Comparison of ENCODE assay signal across 7 cellular contexts in genomic region chr12:98644433-98644711, GRCh38. TPM values are rescaled to one million over a fixed set of nuclear protein-coding genes. Genes with fewer than 3 reads are reported as not detected.
DNase-seq lines count a peak whose midpoint lies in the region; ATAC-seq, FAIRE-seq and TF ChIP-seq lines count a peak whose summit lies in the region.

No MANE protein-coding gene starts in this region.

- FAIRE-seq in GM12892 (lab: Jason Lieb, UNC), result no peak

- H4K5ac ChIP-seq in IMR-90 (ENCODE audit: low read depth, low read length), result peak overlapping the region; percentile 54; the same call in 1 of the 2 replicates

- TF ChIP-seq RAD21 in IMR-90 (IDR thresholded peaks at IDR 0.05; ENCODE audit: low read length), result no peak

- peak overlapping the region; percentile 57 for H2AK5ac ChIP-seq in IMR-90 (ENCODE audit: low read depth, low read length)

- peak overlapping the region; percentile 20 for H3K18ac ChIP-seq in IMR-90 (ENCODE audit: low read depth, low read length)

- 0 out of 2 replicates have a peak, but pooled peaks cover 3% of the 10 kb centered on the region for H4K20me1 ChIP-seq in IMR-90 (ENCODE audit: insufficient read depth, low read length)

- H2BK5ac ChIP-seq in IMR-90 (ENCODE audit: low read depth, low read length, poor library complexity, severe bottlenecking), result peak overlapping the region; percentile 79

- no peak overlapping the region for H2BK20ac ChIP-seq in IMR-90 (ENCODE audit: low read depth, low read length)

- H2BK15ac ChIP-seq in IMR-90 (ENCODE audit: low read depth, low read length), result peak overlapping the region; percentile 23; the same call in 1 of the 3 replicates

- DNase-seq in GM12892 (ENCODE audit: insufficient read length) (peak; percentile 17), IMR-90 (no peak), astrocyte of the cerebellum (ENCODE audit: low read depth) (no peak), left lobe of liver (ENCODE audit: low spot score) (no peak)
- DNase-seq in stimulated activated CD4-positive, alpha-beta T cell treated with anti-CD3 and anti-CD28 coated beads, Interleukin-2, amount 100 ng/mL, for 24 hours, result no peak

- H3K9me1 ChIP-seq in IMR-90 (ENCODE audit: insufficient read depth, low read length), result no peaks in the 10 kb centered on the region

- peak overlapping the region; percentile 85; the same call in 1 of the 2 replicates for H3K23ac ChIP-seq in IMR-90 (ENCODE audit: low read depth, low read length)

- no peaks in the 10 kb centered on the region for H3K27me3 ChIP-seq in IMR-90 (ENCODE audit: control insufficient read depth, insufficient read depth, low read length)

- no TSS peak for BruUV-seq in IMR-90 (replicated peaks; lab: Mats Ljungman, UMichigan)

- H2AK9ac ChIP-seq in IMR-90 (replicated peaks; ENCODE audit: low read depth, low read length, poor library complexity), result peak overlapping the region; percentile 96

- H3K9ac ChIP-seq in IMR-90 (ENCODE audit: low read depth, low read length), result peak overlapping the region; percentile 94

- peaks cover under 1% of the 10 kb centered on the region; the same call in 1 of the 2 replicates for H3K36me3 ChIP-seq in IMR-90 (ENCODE audit: control insufficient read depth, insufficient read depth, low read length)

- H2AFZ ChIP-seq in IMR-90 (replicated peaks; ENCODE audit: low read length, poor library complexity), result peak overlapping the region; percentile 99

- peak overlapping the region; percentile 79 for H3K4ac ChIP-seq in IMR-90 (ENCODE audit: low read depth, low read length)

- H3K4me3 ChIP-seq in IMR-90 (ENCODE audit: insufficient read depth, low read depth, low read length) (peak overlapping the region; percentile 67), astrocyte of the cerebellum (ENCODE audit: low read depth, low read length) (peak overlapping the region; percentile 96)

- H4K8ac ChIP-seq in IMR-90 (ENCODE audit: low read depth in 2 of 2, low read length in 2 of 2), result peak overlapping the region; percentile 63 to 82; a peak in 3 of 4 replicates

- intact Hi-C loops in IMR-90 (cut with micrococcal nuclease), result loop anchor here (2.0 to 10.0 kb wide), 2 partner anchors 130 to 228 kb away; partner anchors contain the start of gene TMPO

- no peaks in the 10 kb centered on the region for H3K9me3 ChIP-seq in IMR-90 (ENCODE audit: control insufficient read depth, insufficient read depth, low read length)

- in situ Hi-C loops in IMR-90 (cut with MboI; ENCODE audit: low sequenced_read_pairs) (no loop called here), astrocyte of the cerebellum (cut with HindIII; ENCODE audit: low sequenced_read_pairs) (no loop called here)

- ATAC-seq in GM21529 (IDR thresholded peaks at IDR 0.05; ENCODE audit: unreplicated experiment) (peak; percentile 21), IMR-90 (ENCODE audit: low read depth) (peak; percentile 19), left lobe of liver (peak; percentile 10)

- POLR2A ChIA-PET in IMR-90 (lab: Charles Lee; ENCODE audit: unreplicated experiment), result no interaction called here

- TF ChIP-seq POLR2A in GM12892 (IDR thresholded peaks at IDR 0.05; ENCODE audit: low read depth, low read length) (no peak), IMR-90 (IDR thresholded peaks at IDR 0.05; ENCODE audit: low read depth, low read length) (no peak)

- CTCF ChIA-PET in IMR-90 (lab: Yijun Ruan, JAX), result interaction anchor here (0.8 kb wide), 1 partner anchor 78 kb away, joined by 3 read pairs; no protein-coding TSS in a partner anchor

- H3K14ac ChIP-seq in IMR-90 (replicated peaks; ENCODE audit: low read depth, low read length), result peak overlapping the region; percentile 87; the same call in 1 of the 2 replicates

- dilution Hi-C loops in IMR-90 (cut with HindIII; ENCODE audit: low sequenced_read_pairs, unreplicated experiment), result no loop called here

- peak overlapping the region; percentile 53 for H3K4me2 ChIP-seq in IMR-90 (ENCODE audit: low read depth, low read length)

- H3K27ac ChIP-seq in IMR-90 (ENCODE audit: insufficient read depth, low read length) (peak overlapping the region; percentile 69), temporal lobe (ENCODE audit: low read depth, low read length) (peak overlapping the region; percentile 21)

- peak; percentile 15; the same call in 1 of the 2 replicates for TF ChIP-seq CTCF in IMR-90 (conservative IDR thresholded peaks at IDR 0.05; ENCODE audit: low read depth, low read length)
- TF ChIP-seq CTCF in astrocyte of the cerebellum (IDR thresholded peaks at IDR 0.05; ENCODE audit: low read depth, low read length, missing control alignments), result peak; percentile 15

- peak overlapping the region; percentile 94 for H3K56ac ChIP-seq in IMR-90 (ENCODE audit: extremely low read depth, insufficient read depth, low read length)

- WGBS in IMR-90 (ENCODE audit: extremely low coverage in 2 of 2, insufficient read length in 1 of 2), 2 experiments, result 0% methylated on average over 12 of the region's 20 CpGs; no CpG with 5 or more reads in 1 of the 2 experiments

- H4K91ac ChIP-seq in IMR-90 (ENCODE audit: insufficient read depth, low read depth, low read length), result peak overlapping the region; percentile 92

- H3K79me1 ChIP-seq in IMR-90 (ENCODE audit: low read depth in 1 of 2, low read length in 2 of 2), result peaks cover 0 to 11% of the 10 kb centered on the region in 2 experiments; a peak in 3 of 4 replicates

- no peaks in the 10 kb centered on the region; the same call in 1 of the 2 replicates for H3K4me1 ChIP-seq in IMR-90 (ENCODE audit: control insufficient read depth, insufficient read depth, low read length)

- peak overlapping the region; percentile 12; the same call in 1 of the 2 replicates for H2BK120ac ChIP-seq in IMR-90 (ENCODE audit: low read depth, low read length)

TF ChIP-seq in IMR-90, 13 proteins besides CTCF, POLR2A, EP300 and RAD21:
- no peak for TF ChIP-seq SMC3 (IDR thresholded peaks at IDR 0.05; ENCODE audit: low read depth, low read length)
- TF ChIP-seq BHLHE40 (IDR thresholded peaks at IDR 0.05; ENCODE audit: low read depth, low read length), result peak; percentile 22; the same call in 1 of the 2 replicates

RNA-seq across cellular contexts. Expression of gene IKBIP, which starts 0.2 kb away (rescaled TPM):
- polyA plus RNA-seq in GM12892 (2012; ENCODE audit: missing spikeins), result 24.7 TPM
- total RNA-seq in IMR-90 (2012; rRNA removed), result 37.1 and 88.3 TPM in 2 replicates
- 48.7 and 52.7 TPM in 2 replicates for polyA plus RNA-seq in IMR-90 (2012; rRNA removed)
- polyA plus RNA-seq in IMR-90 (2012; cell fraction: cytosol; rRNA removed), result 16.6 and 18.3 TPM in 2 replicates
- polyA plus RNA-seq in IMR-90 (2012; cell fraction: nucleus; rRNA removed; ENCODE audit: low replicate concordance), result 4.6 and 10.0 TPM in 2 replicates
- total RNA-seq in left lobe of liver, result 2.6 TPM
- 8.6 TPM for total RNA-seq in temporal lobe

RNA-seq across cellular contexts. Expression of gene APAF1, which starts 0.7 kb away (rescaled TPM):
- 16.3 TPM for polyA plus RNA-seq in GM12892 (2012; ENCODE audit: missing spikeins)
- total RNA-seq in IMR-90 (2012; rRNA removed) (32.8 and 42.2 TPM in 2 replicates), left lobe of liver (5.3 TPM), temporal lobe (42.0 TPM)
- polyA plus RNA-seq in IMR-90 (2012; rRNA removed), result 8.3 and 10.9 TPM in 2 replicates
- 3.7 and 4.3 TPM in 2 replicates for polyA plus RNA-seq in IMR-90 (2012; cell fraction: cytosol; rRNA removed)
- polyA plus RNA-seq in IMR-90 (2012; cell fraction: nucleus; rRNA removed; ENCODE audit: low replicate concordance), result 7.7 and 14.3 TPM in 2 replicates

RNA-seq across cellular contexts. Expression of gene SLC25A3, which starts 50.9 kb away (rescaled TPM):
- polyA plus RNA-seq in GM12892 (2012; ENCODE audit: missing spikeins), result 709 TPM
- total RNA-seq in IMR-90 (2012; rRNA removed), result 861 and 1,218 TPM in 2 replicates
- 601 and 657 TPM in 2 replicates for polyA plus RNA-seq in IMR-90 (2012; rRNA removed)
- polyA plus RNA-seq in IMR-90 (2012; cell fraction: cytosol; rRNA removed), result 577 and 1,347 TPM in 2 replicates
- polyA plus RNA-seq in IMR-90 (2012; cell fraction: nucleus; rRNA removed; ENCODE audit: low replicate concordance), result 661 and 776 TPM in 2 replicates
- total RNA-seq in left lobe of liver, result 286 TPM
- total RNA-seq in temporal lobe, result 195 TPM
